In genomic region chr2:230758566-230759480, GRCh38 we compare ENCODE assay signal across 9 cellular contexts. TPM values are rescaled to one million over a fixed set of nuclear protein-coding genes. Genes with fewer than 3 reads are reported as not detected.
A peak's percentile ranks its signal among the peaks of the same experiment; 100 is the strongest.
DNase-seq lines count a peak whose midpoint lies in the region; ATAC-seq, FAIRE-seq and TF ChIP-seq lines count a peak whose summit lies in the region.
"Had no signal": no experiment of that assay in that cellular context is flagged by ENCODE, and none has a peak within 500 bp of the region (broad histone marks: within the 10 kb centered on the region; RNA-seq: fewer than 3 reads in every experiment).

No MANE protein-coding gene starts in this region.

- WGBS in aorta, 2 donors = 92 to 93% methylated on average over 6 of the region's 6 CpGs

- no peak for TF ChIP-seq POLR2A in GM12892 (IDR thresholded peaks at IDR 0.05; ENCODE audit: low read depth, low read length)

- no peak for TF ChIP-seq CTCF in epithelial cell of proximal tubule (conservative IDR thresholded peaks at IDR 0.05; ENCODE audit: low read depth, low read length)

- DNase-seq in GM12892 (ENCODE audit: insufficient read length) = no peak
- DNase-seq in SIG-M5 treated with dmso at 0.1 percent for 504 hours (lab: John Stamatoyannopoulos, UW; ENCODE audit: unreplicated experiment) = peak; percentile 85
- DNase-seq in epithelial cell of proximal tubule (ENCODE audit: low read depth) = peak; percentile 51
- DNase-seq in NCI-H774 (lab: John Stamatoyannopoulos, UW) = no peak
- DNase-seq in NCI-H1436 (lab: John Stamatoyannopoulos, UW) = no peak
- DNase-seq in aorta = no peak
- DNase-seq in activated CD4-positive, alpha-beta T cell treated with anti-CD3 and anti-CD28 coated beads, Interleukin-2, amount 50 U/mL, for 1 hour = no peak

- H3K9me3 ChIP-seq in aorta (ENCODE audit: control insufficient read depth, low read length) = no peaks in the 10 kb centered on the region

- intact Hi-C loops in aorta (cut with DNase I) = loop anchor here in 1 of 2 donors (5.0 kb wide), 2 partner anchors 33 to 42 kb away; no protein-coding TSS in a partner anchor

- H3K36me3 ChIP-seq in aorta (ENCODE audit: control insufficient read depth in 1 of 2, insufficient read depth in 2 of 2, low read length in 1 of 2) = peaks cover 3% of the 10 kb centered on the region in 2 donors

- H3K4me1 ChIP-seq in aorta (ENCODE audit: control insufficient read depth in 1 of 2, insufficient read depth in 2 of 2, low read length in 2 of 2) = peaks cover 3 to 8% of the 10 kb centered on the region in 2 donors

- no peaks in the 10 kb centered on the region for H3K27me3 ChIP-seq in aorta (ENCODE audit: control insufficient read depth in 1 of 2, insufficient read depth in 2 of 2, low read length in 1 of 2)

- H3K4me3 ChIP-seq in epithelial cell of proximal tubule (ENCODE audit: low read depth, low read length) (no peak overlapping the region), skin epidermis (no peak overlapping the region), aorta (ENCODE audit: low read length in 2 of 2) (no peak overlapping the region)

- H3K27ac ChIP-seq in skin epidermis = peak overlapping the region in 11 of 21 experiments; percentile 1 to 66 (median 29)
- peak overlapping the region in 1 of 2 donors; percentile 41 for H3K27ac ChIP-seq in aorta (ENCODE audit: low read depth in 1 of 2, low read length in 2 of 2)

- FAIRE-seq in GM12892 (lab: Jason Lieb, UNC) = peak; percentile 62

- no peak for ATAC-seq in aorta (ENCODE audit: low FRiP score)
- ATAC-seq: HCT116 had no signal

RNA-seq across cellular contexts. Expression of gene CAB39, which starts 46.2 kb away (rescaled TPM):
- 68.8 TPM for polyA plus RNA-seq in GM12892 (2012; ENCODE audit: missing spikeins)
- total RNA-seq in epithelial cell of proximal tubule (96.3 and 97.0 TPM in 2 replicates), aorta (10 to 100 TPM; 80.4 to 81.1 TPM)
- polyA plus RNA-seq in aorta = 10 to 100 TPM; 27.3 to 57.8 TPM

Comparison
In these comparisons a context has a peak if more than half of its experiments do, and no peak if none do; other contexts are left out.
1. DNase-seq: peak in SIG-M5 treated with dmso at 0.1 percent for 504 hours (single experiment) and epithelial cell of proximal tubule (single experiment); none in GM12892 (single experiment), NCI-H774 (single experiment), NCI-H1436 (single experiment), aorta (0 of 2) and activated CD4-positive, alpha-beta T cell treated with anti-CD3 and anti-CD28 coated beads, Interleukin-2, amount 50 U/mL, for 1 hour (single experiment).